ENCODE assay signal across 1 cellular context in genomic region chr2:74573747-74574562, GRCh38.
TF ChIP-seq lines count a peak whose summit lies in the region.

No MANE protein-coding gene starts in this region.

TF ChIP-seq in SK-N-SH, 30 proteins besides CTCF, POLR2A, EP300 and RAD21 (continued from another document):
- TF ChIP-seq, protein P1, sequence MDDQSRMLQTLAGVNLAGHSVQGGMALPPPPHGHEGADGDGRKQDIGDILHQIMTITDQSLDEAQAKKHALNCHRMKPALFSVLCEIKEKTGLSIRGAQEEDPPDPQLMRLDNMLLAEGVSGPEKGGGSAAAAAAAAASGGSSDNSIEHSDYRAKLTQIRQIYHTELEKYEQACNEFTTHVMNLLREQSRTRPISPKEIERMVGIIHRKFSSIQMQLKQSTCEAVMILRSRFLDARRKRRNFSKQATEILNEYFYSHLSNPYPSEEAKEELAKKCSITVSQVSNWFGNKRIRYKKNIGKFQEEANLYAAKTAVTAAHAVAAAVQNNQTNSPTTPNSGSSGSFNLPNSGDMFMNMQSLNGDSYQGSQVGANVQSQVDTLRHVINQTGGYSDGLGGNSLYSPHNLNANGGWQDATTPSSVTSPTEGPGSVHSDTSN (IDR thresholded peaks at IDR 0.05): peak; percentile 59
- no peak for TF ChIP-seq CHD2 (IDR thresholded peaks at IDR 0.05; ENCODE audit: low read length, partially characterized antibody)
- TF ChIP-seq MEF2A (IDR thresholded peaks at IDR 0.05; ENCODE audit: borderline replicate concordance, low read depth): no peak
- peak; percentile 21; the same call in 1 of the 2 replicates for TF ChIP-seq FOSL2 (IDR thresholded peaks at IDR 0.05; ENCODE audit: borderline replicate concordance, low read depth)
- TF ChIP-seq TEAD4 (IDR thresholded peaks at IDR 0.05; ENCODE audit: borderline replicate concordance, insufficient read depth): 0 out of 2 replicates have a peak, but pooled peaks have one; percentile 19
- TF ChIP-seq, protein P2, sequence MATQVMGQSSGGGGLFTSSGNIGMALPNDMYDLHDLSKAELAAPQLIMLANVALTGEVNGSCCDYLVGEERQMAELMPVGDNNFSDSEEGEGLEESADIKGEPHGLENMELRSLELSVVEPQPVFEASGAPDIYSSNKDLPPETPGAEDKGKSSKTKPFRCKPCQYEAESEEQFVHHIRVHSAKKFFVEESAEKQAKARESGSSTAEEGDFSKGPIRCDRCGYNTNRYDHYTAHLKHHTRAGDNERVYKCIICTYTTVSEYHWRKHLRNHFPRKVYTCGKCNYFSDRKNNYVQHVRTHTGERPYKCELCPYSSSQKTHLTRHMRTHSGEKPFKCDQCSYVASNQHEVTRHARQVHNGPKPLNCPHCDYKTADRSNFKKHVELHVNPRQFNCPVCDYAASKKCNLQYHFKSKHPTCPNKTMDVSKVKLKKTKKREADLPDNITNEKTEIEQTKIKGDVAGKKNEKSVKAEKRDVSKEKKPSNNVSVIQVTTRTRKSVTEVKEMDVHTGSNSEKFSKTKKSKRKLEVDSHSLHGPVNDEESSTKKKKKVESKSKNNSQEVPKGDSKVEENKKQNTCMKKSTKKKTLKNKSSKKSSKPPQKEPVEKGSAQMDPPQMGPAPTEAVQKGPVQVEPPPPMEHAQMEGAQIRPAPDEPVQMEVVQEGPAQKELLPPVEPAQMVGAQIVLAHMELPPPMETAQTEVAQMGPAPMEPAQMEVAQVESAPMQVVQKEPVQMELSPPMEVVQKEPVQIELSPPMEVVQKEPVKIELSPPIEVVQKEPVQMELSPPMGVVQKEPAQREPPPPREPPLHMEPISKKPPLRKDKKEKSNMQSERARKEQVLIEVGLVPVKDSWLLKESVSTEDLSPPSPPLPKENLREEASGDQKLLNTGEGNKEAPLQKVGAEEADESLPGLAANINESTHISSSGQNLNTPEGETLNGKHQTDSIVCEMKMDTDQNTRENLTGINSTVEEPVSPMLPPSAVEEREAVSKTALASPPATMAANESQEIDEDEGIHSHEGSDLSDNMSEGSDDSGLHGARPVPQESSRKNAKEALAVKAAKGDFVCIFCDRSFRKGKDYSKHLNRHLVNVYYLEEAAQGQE (IDR thresholded peaks at IDR 0.05; ENCODE audit: low read depth, low read length): no peak
- no peak for TF ChIP-seq RCOR1 (IDR thresholded peaks at IDR 0.05; ENCODE audit: low read length)
- TF ChIP-seq FOXJ3 (CRISPR knock-in tag; IDR thresholded peaks at IDR 0.05): no peak
- peak; percentile 50; the same call in 1 of the 2 replicates for TF ChIP-seq NFIC (IDR thresholded peaks at IDR 0.05; ENCODE audit: borderline replicate concordance)
- peak; percentile 15; the same call in 1 of the 2 replicates for TF ChIP-seq YY1 (IDR thresholded peaks at IDR 0.05; ENCODE audit: low read depth)
